12 cellular contexts compared by ENCODE assay signal in genomic region chr14:50452979-50453705, GRCh38. TPM values are rescaled to one million over a fixed set of nuclear protein-coding genes. Genes with fewer than 3 reads are reported as not detected.
A peak's percentile ranks its signal among the peaks of the same experiment; 100 is the strongest.
DNase-seq lines count a peak whose midpoint lies in the region; FAIRE-seq and TF ChIP-seq lines count a peak whose summit lies in the region.
"Had no signal": no experiment of that assay in that cellular context is flagged by ENCODE, and none has a peak within 500 bp of the region (broad histone marks: within the 10 kb centered on the region; RNA-seq: fewer than 3 reads in every experiment).

No MANE protein-coding gene starts in this region.

- no peaks in the 10 kb centered on the region for H4K20me1 ChIP-seq in fibroblast of lung (ENCODE audit: control insufficient read depth, extremely low read depth, insufficient read depth, low read length)

- H3K9ac ChIP-seq in fibroblast of lung (ENCODE audit: insufficient read depth, low read length) = no peak overlapping the region
- no peak overlapping the region for H3K9ac ChIP-seq in rectal smooth muscle tissue (ENCODE audit: low read length)

- no peak overlapping the region for H3K27ac ChIP-seq in RWPE1
- H3K27ac ChIP-seq in fibroblast of lung (ENCODE audit: insufficient read depth, low read length) = peak overlapping the region; percentile 73
- peak overlapping the region; percentile 58 for H3K27ac ChIP-seq in rectal smooth muscle tissue (ENCODE audit: low read depth, low read length)

- H3K4me2 ChIP-seq in fibroblast of lung (ENCODE audit: extremely low read depth, insufficient read depth, low read length) = peak overlapping the region; percentile 32

- POLR2A ChIA-PET in RWPE1 (lab: Yijun Ruan, JAX; ENCODE audit: low non-redundant PET) = interaction anchor here (0.6 kb wide), 1 partner anchor 170 kb away, joined by 4 read pairs; no protein-coding TSS in a partner anchor

- peaks cover 8% of the 10 kb centered on the region for H3K4me1 ChIP-seq in fibroblast of lung (ENCODE audit: control insufficient read depth, extremely low read depth, insufficient read depth, low read length)
- peaks cover 2% of the 10 kb centered on the region for H3K4me1 ChIP-seq in rectal smooth muscle tissue (ENCODE audit: control insufficient read depth, insufficient read depth, low read length)

- CTCF ChIA-PET in RWPE1 (lab: Yijun Ruan, JAX) = no interaction called here

- H3K9me3 ChIP-seq in fibroblast of lung (ENCODE audit: control insufficient read depth, insufficient read depth, low read depth, low read length) = no peaks in the 10 kb centered on the region

- peaks cover 2% of the 10 kb centered on the region for H3K79me2 ChIP-seq in fibroblast of lung (ENCODE audit: control insufficient read depth, insufficient read depth, low read length)

- H3K36me3 ChIP-seq in fibroblast of lung (ENCODE audit: control insufficient read depth, insufficient read depth, low read length) (no peaks in the 10 kb centered on the region), rectal smooth muscle tissue (ENCODE audit: control insufficient read depth, insufficient read depth, low read length) (peaks cover 5% of the 10 kb centered on the region)

- TF ChIP-seq POLR2A in H54 (IDR thresholded peaks at IDR 0.05; ENCODE audit: low read depth, low read length) = no peak

- TF ChIP-seq CTCF in RWPE1 (conservative IDR thresholded peaks at IDR 0.05; ENCODE audit: low read depth) (no peak), fibroblast of lung (conservative IDR thresholded peaks at IDR 0.05 in 1 of 2, IDR thresholded peaks at IDR 0.05 in 1 of 2; ENCODE audit: low read depth in 1 of 2, low read length in 2 of 2) (no peak)

- H3K4me3 ChIP-seq in fibroblast of lung (replicated peaks in 1 of 4; ENCODE audit: control extremely low read depth in 1 of 4, insufficient read depth in 1 of 4, low read depth in 3 of 4, low read length in 4 of 4) (no peak overlapping the region), rectal smooth muscle tissue (ENCODE audit: low read length) (no peak overlapping the region)

- H3K27me3 ChIP-seq in fibroblast of lung (ENCODE audit: control insufficient read depth, insufficient read depth, low read length) (no peaks in the 10 kb centered on the region), rectal smooth muscle tissue (ENCODE audit: control insufficient read depth, insufficient read depth, low read length) (no peaks in the 10 kb centered on the region)

- DNase-seq in H54 (ENCODE audit: insufficient read length, low spot score) (no peak), RWPE1 (ENCODE audit: low spot score) (peak; percentile 56), fibroblast of lung (ENCODE audit: low read depth in 2 of 2) (peak; percentile 87 to 90), ureter (ENCODE audit: low spot score) (no peak), C1 segment of cervical spinal cord (lab: John Stamatoyannopoulos, UW) (no peak), SW480 (ENCODE audit: low spot score) (no peak)
- DNase-seq: GF-D8; NCI-H345; stimulated activated CD4-positive, alpha-beta T cell treated with anti-CD3 and anti-CD28 coated beads, Interleukin-12 subunit alpha, Interleukin-12 subunit beta, amount 100 ng/mL, for 4 hours had no signal

- peak; percentile 57 for FAIRE-seq in H54 (lab: Jason Lieb, UNC)
- FAIRE-seq: endothelial cell of umbilical vein, GM19239 had no signal

- H2AFZ ChIP-seq in fibroblast of lung (ENCODE audit: low read length) = no peak overlapping the region

RNA-seq across cellular contexts. Expression of gene CDKL1, which starts 56.5 kb away (rescaled TPM):
- total RNA-seq in fibroblast of lung = 14.1 and 22.8 TPM in 2 replicates
- 7.9 and 18.5 TPM in 2 replicates for polyA plus RNA-seq in fibroblast of lung
- 6.5 and 18.0 TPM in 2 replicates for polyA plus RNA-seq in fibroblast of lung (2012)
- 2.3 and 2.6 TPM in 2 replicates for polyA minus RNA-seq in fibroblast of lung (ENCODE audit: low replicate concordance)
- total RNA-seq in ureter = 34.3 TPM

Comparison
In these comparisons a context has a peak if more than half of its experiments do, and no peak if none do; other contexts are left out.
1. DNase-seq: peak in RWPE1 (single experiment) and fibroblast of lung (2 of 2); none in H54 (single experiment), ureter (single experiment), C1 segment of cervical spinal cord (0 of 14) and SW480 (single experiment).